Comparison of ENCODE assay signal across 19 cellular contexts in genomic region chr20:49445176-49445575, GRCh38. TPM values are rescaled to one million over a fixed set of nuclear protein-coding genes. Genes with fewer than 3 reads are reported as not detected.
DNase-seq lines count a peak whose midpoint lies in the region; TF ChIP-seq lines count a peak whose summit lies in the region.
"Had no signal": no experiment of that assay in that cellular context is flagged by ENCODE, and none has a peak within 500 bp of the region (broad histone marks: within the 10 kb centered on the region; RNA-seq: fewer than 3 reads in every experiment).

No MANE protein-coding gene starts in this region.

- peaks cover 20% of the 10 kb centered on the region for H3K27me3 Mint-ChIP-seq in type B pancreatic cell

- H3K4me1 ChIP-seq in muscle layer of colon (ENCODE audit: insufficient read depth, low read length) (peaks cover 57% of the 10 kb centered on the region), transverse colon (peaks cover 6 to 34% (median 19%) of the 10 kb centered on the region in 4 donors)
- H3K4me1 ChIP-seq: foreskin keratinocyte had no signal

- no peak for TF ChIP-seq EP300 in transverse colon (IDR thresholded peaks at IDR 0.05; ENCODE audit: low read depth)

- H3K27ac Mint-ChIP-seq in type B pancreatic cell: no peak overlapping the region
- H3K27ac Mint-ChIP-seq: CD4-positive, alpha-beta T cell; neural progenitor cell; stimulated activated effector memory CD8-positive, alpha-beta T cell treated with anti-CD3 and anti-CD28 coated beads, Interleukin-12 subunit alpha, Interleukin-12 subunit beta, amount 100 ng/mL, for 72 hours; WTC11 had no signal

- peak overlapping the region; percentile 28 for H3K9ac ChIP-seq in muscle layer of colon (ENCODE audit: low read length)
- H3K9ac ChIP-seq: neural progenitor cell had no signal

- WGBS in transverse colon (ENCODE audit: low coverage in 1 of 2), 2 donors: 26 to 33% methylated on average over 1 to 5 of the region's 5 CpGs

- H3K9me3 ChIP-seq in muscle layer of colon (ENCODE audit: low read length) (no peaks in the 10 kb centered on the region), transverse colon (no peaks in the 10 kb centered on the region)

- H3K9me3 Mint-ChIP-seq in type B pancreatic cell: no peaks in the 10 kb centered on the region
- H3K9me3 Mint-ChIP-seq: CD4-positive, alpha-beta T cell; neural progenitor cell; stimulated activated effector memory CD8-positive, alpha-beta T cell treated with anti-CD3 and anti-CD28 coated beads, Interleukin-12 subunit alpha, Interleukin-12 subunit beta, amount 100 ng/mL, for 72 hours; WTC11 had no signal

- TF ChIP-seq CTCF in transverse colon (IDR thresholded peaks at IDR 0.05) (no peak), type B pancreatic cell (conservative IDR thresholded peaks at IDR 0.05) (no peak)

- H3K27ac ChIP-seq in muscle layer of colon (ENCODE audit: low read depth, low read length) (peak overlapping the region; percentile 85), transverse colon (peak overlapping the region; percentile 25 to 87 (median 76))
- H3K27ac ChIP-seq: foreskin keratinocyte, neural progenitor cell had no signal

- H3K4me3 Mint-ChIP-seq in type B pancreatic cell: no peak overlapping the region
- H3K4me3 Mint-ChIP-seq: CD4-positive, alpha-beta T cell; neural progenitor cell; stimulated activated effector memory CD8-positive, alpha-beta T cell treated with anti-CD3 and anti-CD28 coated beads, Interleukin-12 subunit alpha, Interleukin-12 subunit beta, amount 100 ng/mL, for 72 hours; WTC11 had no signal

- no peaks in the 10 kb centered on the region for H3K36me3 Mint-ChIP-seq in type B pancreatic cell
- H3K36me3 Mint-ChIP-seq: neural progenitor cell; stimulated activated effector memory CD8-positive, alpha-beta T cell treated with anti-CD3 and anti-CD28 coated beads, Interleukin-12 subunit alpha, Interleukin-12 subunit beta, amount 100 ng/mL, for 72 hours; WTC11 had no signal

- H3K27me3 ChIP-seq in muscle layer of colon (ENCODE audit: control insufficient read depth in 1 of 2, insufficient read depth in 2 of 2, low read length in 2 of 2) (no peaks in the 10 kb centered on the region), transverse colon (peaks cover 2% of the 10 kb centered on the region)
- H3K27me3 ChIP-seq: neural progenitor cell had no signal

- peaks cover 13% of the 10 kb centered on the region for H3K4me1 Mint-ChIP-seq in type B pancreatic cell (ENCODE audit: unreplicated experiment)
- H3K4me1 Mint-ChIP-seq: stimulated activated effector memory CD8-positive, alpha-beta T cell treated with anti-CD3 and anti-CD28 coated beads, Interleukin-12 subunit alpha, Interleukin-12 subunit beta, amount 100 ng/mL, for 72 hours had no signal

- no peak for TF ChIP-seq POLR2A in transverse colon (IDR thresholded peaks at IDR 0.05)

- no peak overlapping the region for H3K4me3 ChIP-seq in muscle layer of colon (ENCODE audit: low read depth in 1 of 2, low read length in 2 of 2)
- H3K4me3 ChIP-seq in transverse colon: no peak overlapping the region
- H3K4me3 ChIP-seq: K562, lung, neural progenitor cell had no signal

- DNase-seq in NCI-H2227 (lab: John Stamatoyannopoulos, UW; ENCODE audit: unreplicated experiment) (peak; percentile 11), NCI-H2227 treated with DMSO at 0.1 percent for 48 hours (lab: John Stamatoyannopoulos, UW) (no peak), dermis blood vessel endothelial cell (peak; percentile 43), transverse colon (no peak), type B pancreatic cell (ENCODE audit: extremely low spot score, unreplicated experiment) (no peak), C1 segment of cervical spinal cord (lab: John Stamatoyannopoulos, UW) (no peak), hypothalamus (lab: John Stamatoyannopoulos, UW) (no peak)
- DNase-seq: CD4-positive, alpha-beta T cell; foreskin keratinocyte; NCI-H1105 treated with DMSO at 0.1 percent for 48 hours; NCI-H446; SW 1271 had no signal

- intact Hi-C loops in transverse colon (cut with DNase I; ENCODE audit: low total_unique reads): loop anchor here (10.0 kb wide), 1 partner anchor 50 kb away; no protein-coding TSS in a partner anchor

- in situ Hi-C loops in transverse colon (cut with MboI; ENCODE audit: low pct_ligation_motif_present in 1 of 4, low pct_unique_long_range_greater_than_20kb in 1 of 4, low sequenced_read_pairs in 3 of 4): no loop called here

- no peaks in the 10 kb centered on the region for H3K36me3 ChIP-seq in muscle layer of colon (ENCODE audit: insufficient read depth, low read length)
- H3K36me3 ChIP-seq in transverse colon: no peaks in the 10 kb centered on the region
- H3K36me3 ChIP-seq: neural progenitor cell had no signal

RNA-seq across cellular contexts. Expression of gene KCNB1, which starts 37.3 kb away (rescaled TPM):
- total RNA-seq in dermis blood vessel endothelial cell: under 0.01 TPM in 1 of 2 replicates, not detected in the other
- 1 to 10 TPM; 1.9 to 5.6 (median 2.3) TPM for total RNA-seq in transverse colon
- total RNA-seq in type B pancreatic cell (ENCODE audit: low replicate concordance): 0.95 and 1.2 TPM in 2 replicates
- total RNA-seq: activated CD8-positive, alpha-beta memory T cell treated with anti-CD3 and anti-CD28 coated beads for 36 hours; foreskin keratinocyte; K562 had no signal

Comparison
In these comparisons a context has a peak if more than half of its experiments do, and no peak if none do; other contexts are left out.
1. DNase-seq: peak in NCI-H2227 (single experiment) and dermis blood vessel endothelial cell (single experiment); none in NCI-H2227 treated with DMSO at 0.1 percent for 48 hours (single experiment), transverse colon (single experiment), type B pancreatic cell (single experiment), C1 segment of cervical spinal cord (0 of 14) and hypothalamus (0 of 51).